Comparison of ENCODE assay signal across 20 cellular contexts in the genomic region with DNA sequence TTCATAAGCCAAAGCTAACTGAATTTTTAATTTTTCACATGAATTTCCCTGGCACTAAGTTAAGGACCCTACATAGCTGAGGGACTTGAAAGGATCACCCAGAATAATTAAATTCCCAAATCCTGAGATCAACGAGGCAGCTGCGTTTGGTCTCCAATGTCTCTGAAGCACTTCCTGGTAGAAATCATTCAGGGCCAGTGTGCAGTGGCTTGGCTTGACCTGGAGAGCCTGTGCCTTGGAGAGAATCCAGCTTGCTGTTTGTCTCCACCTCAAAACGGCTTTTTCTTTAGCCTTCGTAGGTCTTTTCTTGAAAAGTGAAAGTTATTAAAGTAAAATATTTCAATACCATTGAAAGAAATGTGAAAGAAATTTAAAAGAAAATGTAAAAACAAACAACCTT.
A peak's percentile ranks its signal among the peaks of the same experiment; 100 is the strongest.
DNase-seq lines count a peak whose midpoint lies in the region; ATAC-seq, FAIRE-seq and TF ChIP-seq lines count a peak whose summit lies in the region.
"Had no signal": no experiment of that assay in that cellular context is flagged by ENCODE, and none has a peak within 500 bp of the region (broad histone marks: within the 10 kb centered on the region; RNA-seq: fewer than 3 reads in every experiment).

No MANE protein-coding gene starts in this region.

- intact Hi-C loops in tibial artery (cut with DNase I; ENCODE audit: low total_unique reads): no loop called here

- peak overlapping the region; percentile 39 to 47 for H3K27ac ChIP-seq in tibial artery
- H3K27ac ChIP-seq: coronary artery, epithelial cell of prostate, SJSA1, transverse colon had no signal

- peak; percentile 15 for FAIRE-seq in endometrium (lab: Jason Lieb, UNC)

- H3K4me1 ChIP-seq in tibial artery: peaks cover 0 to 53% (median 33%) of the 10 kb centered on the region in 4 donors
- H3K4me1 ChIP-seq: SJSA1, transverse colon had no signal

- H3K36me3 ChIP-seq in tibial artery: no peaks in the 10 kb centered on the region
- H3K36me3 ChIP-seq: SJSA1, transverse colon had no signal

- no peaks in the 10 kb centered on the region for H3K9me3 ChIP-seq in tibial artery
- H3K9me3 ChIP-seq: transverse colon had no signal

- H3K4me3 ChIP-seq in tibial artery: no peak overlapping the region
- H3K4me3 ChIP-seq: coronary artery, lung, SJSA1, transverse colon had no signal

- DNase-seq in SHP77 (lab: John Stamatoyannopoulos, UW) (peak; percentile 20 to 25), SHP77 treated with DMSO at 0.1 percent for 48 hours (lab: John Stamatoyannopoulos, UW) (no peak), left lobe of liver (ENCODE audit: low spot score) (no peak), tibial artery (no peak), DMS114 treated with DMSO at 0.1 percent for 48 hours (lab: John Stamatoyannopoulos, UW; ENCODE audit: unreplicated experiment) (no peak)
- DNase-seq: activated B cell treated with CpG ODN at 0.5 μM for 24 hours; activated CD8-positive, alpha-beta T cell treated with anti-CD3 and anti-CD28 coated beads for 36 hours; activated T-cell treated with anti-CD3 and anti-CD28 coated beads, Interleukin-2, amount 50 U/mL, for 48 hours; C1 segment of cervical spinal cord; naive thymus-derived CD4-positive, alpha-beta T cell; NCI-H1694; T-helper 2 cell; transverse colon had no signal

- no peaks in the 10 kb centered on the region for H3K27me3 ChIP-seq in tibial artery
- H3K27me3 ChIP-seq: SJSA1, transverse colon had no signal

- TF ChIP-seq CTCF in tibial artery (IDR thresholded peaks at IDR 0.05): no peak

- peak; percentile 64 for ATAC-seq in left lobe of liver
- no peak for ATAC-seq in GM21723 (IDR thresholded peaks at IDR 0.05; ENCODE audit: unreplicated experiment)
- no peak for ATAC-seq in GM18498 (IDR thresholded peaks at IDR 0.05; ENCODE audit: unreplicated experiment)
- ATAC-seq: activated CD8-positive, alpha-beta T cell treated with anti-CD3 and anti-CD28 coated beads for 36 hours; naive thymus-derived CD4-positive, alpha-beta T cell had no signal

Comparison
In these comparisons a context has a peak if more than half of its experiments do, and no peak if none do; other contexts are left out.
1. DNase-seq: peak in SHP77 (2 of 2); none in SHP77 treated with DMSO at 0.1 percent for 48 hours (single experiment), left lobe of liver (single experiment), tibial artery (0 of 2) and DMS114 treated with DMSO at 0.1 percent for 48 hours (single experiment).